ENCODE assay signal across 8 cellular contexts in the genomic region with DNA sequence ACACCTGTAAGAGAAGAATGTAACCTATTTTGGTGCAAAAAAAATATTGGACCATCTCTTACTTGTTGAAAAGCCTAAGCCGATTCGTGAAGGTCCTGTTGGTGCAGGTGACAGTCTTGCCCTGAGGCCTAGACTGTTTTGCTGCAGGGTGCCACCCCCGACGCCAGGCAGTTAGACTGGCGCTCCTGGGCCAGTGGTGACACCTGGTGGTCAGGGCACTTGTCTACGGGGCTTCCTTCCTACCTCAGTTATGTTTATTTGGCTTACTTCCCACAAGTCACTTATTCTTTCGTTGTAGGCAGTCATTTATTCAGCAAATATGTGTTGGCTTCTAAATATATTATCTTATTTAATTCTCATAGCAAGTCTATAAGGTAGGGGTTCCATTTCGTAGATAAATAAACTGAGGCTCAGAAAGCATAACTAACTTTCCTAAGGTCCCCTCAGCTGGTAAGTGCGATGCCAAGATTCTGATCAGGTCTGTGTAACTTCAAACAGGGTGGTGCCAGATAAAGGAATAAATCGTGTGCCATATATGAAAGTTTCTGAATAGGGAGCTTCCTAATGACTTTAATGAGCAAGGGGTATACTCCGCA. TPM values are rescaled to one million over a fixed set of nuclear protein-coding genes. Genes with fewer than 3 reads are reported as not detected.
A peak's percentile ranks its signal among the peaks of the same experiment; 100 is the strongest.
DNase-seq lines count a peak whose midpoint lies in the region; ATAC-seq and TF ChIP-seq lines count a peak whose summit lies in the region.

No MANE protein-coding gene starts in this region.

- peak; percentile 92 for TF ChIP-seq CTCF in CD4-positive, alpha-beta T cell (IDR thresholded peaks at IDR 0.05)
- peak; percentile 90 for TF ChIP-seq CTCF in epithelial cell of proximal tubule (conservative IDR thresholded peaks at IDR 0.05; ENCODE audit: low read depth, low read length)
- no peak for TF ChIP-seq CTCF in ovary (IDR thresholded peaks at IDR 0.05)
- peak; percentile 72 for TF ChIP-seq CTCF in upper lobe of right lung (IDR thresholded peaks at IDR 0.05)

- no peak overlapping the region for H3K4me3 ChIP-seq in epithelial cell of proximal tubule (ENCODE audit: low read depth, low read length)
- no peak overlapping the region for H3K4me3 ChIP-seq in ovary
- H3K4me3 ChIP-seq in upper lobe of right lung = peak overlapping the region; percentile 71

- no peak for TF ChIP-seq POLR2A in ovary (IDR thresholded peaks at IDR 0.05)

- POLR2A ChIA-PET in CD4-positive, alpha-beta T cell (lab: Charles Lee) = interaction anchor here (1.0 to 5.0 kb wide), 10 partner anchors 24 to 362 kb away, joined by 3 to 66 read pairs (median 23); a partner anchor contains a TSS

- H3K4me3 Mint-ChIP-seq in CD4-positive, alpha-beta T cell = peak overlapping the region; percentile 99

- H3K27me3 Mint-ChIP-seq in CD4-positive, alpha-beta T cell = no peaks in the 10 kb centered on the region

- H3K36me3 ChIP-seq in ovary = no peaks in the 10 kb centered on the region
- H3K36me3 ChIP-seq in upper lobe of right lung = no peaks in the 10 kb centered on the region

- peaks cover 47% of the 10 kb centered on the region for H3K4me1 Mint-ChIP-seq in CD4-positive, alpha-beta T cell (ENCODE audit: low read depth)

- DNase-seq in CD4-positive, alpha-beta T cell = peak; percentile 72 to 84 (median 81)
- DNase-seq in NOMO-1 (lab: John Stamatoyannopoulos, UW; ENCODE audit: unreplicated experiment in 2 of 2) (peak; percentile 81 to 86), epithelial cell of proximal tubule (ENCODE audit: low read depth) (peak; percentile 25), ovary (peak; percentile 9 to 37 (median 22)), upper lobe of right lung (peak; percentile 92)
- DNase-seq in activated CD8-positive, alpha-beta memory T cell treated with anti-CD3 and anti-CD28 coated beads for 48 hours (ENCODE audit: low read depth in 2 of 3, low spot score in 2 of 3) = peak; percentile 44 to 52 (median 52)

- H3K4me1 ChIP-seq in ovary (ENCODE audit: insufficient read depth) = peaks cover 5% of the 10 kb centered on the region
- peaks cover 29% of the 10 kb centered on the region for H3K4me1 ChIP-seq in upper lobe of right lung

- H3K27me3 ChIP-seq in CD4-positive, alpha-beta T cell (ENCODE audit: control insufficient read depth, insufficient read depth, low read length) = no peaks in the 10 kb centered on the region
- H3K27me3 ChIP-seq in ovary (no peaks in the 10 kb centered on the region), upper lobe of right lung (no peaks in the 10 kb centered on the region)

- intact Hi-C loops in CD4-positive, alpha-beta T cell (cut with DNase I, micrococcal nuclease) = loop anchor here (1.0 to 2.0 kb wide), 6 partner anchors 50 to 779 kb away; a partner anchor contains a TSS
- intact Hi-C loops in ovary (cut with DNase I) (no loop called here), upper lobe of right lung (cut with DNase I) (no loop called here)

- ATAC-seq in CD4-positive, alpha-beta T cell (ENCODE audit: poor library complexity) = peak; percentile 59
- peak; percentile 44 for ATAC-seq in GM19351 (IDR thresholded peaks at IDR 0.05; ENCODE audit: unreplicated experiment)
- peak; percentile 35 for ATAC-seq in HG03457 (IDR thresholded peaks at IDR 0.05; ENCODE audit: unreplicated experiment)
- ATAC-seq in upper lobe of right lung = peak; percentile 83

- H3K27ac ChIP-seq in CD4-positive, alpha-beta T cell (ENCODE audit: low read depth, low read length) = no peak overlapping the region
- no peak overlapping the region for H3K27ac ChIP-seq in ovary
- no peak overlapping the region for H3K27ac ChIP-seq in upper lobe of right lung

- CTCF ChIA-PET in CD4-positive, alpha-beta T cell (lab: Charles Lee) = interaction anchor here (0.6 to 4.3 kb wide), 14 partner anchors 8 to 130 kb away, joined by 3 to 77 read pairs (median 9); a partner anchor contains a TSS

- H3K27ac Mint-ChIP-seq in CD4-positive, alpha-beta T cell = peak overlapping the region; percentile 88

- H3K9me3 ChIP-seq in CD4-positive, alpha-beta T cell (ENCODE audit: control insufficient read depth, low read length) = no peaks in the 10 kb centered on the region
- H3K9me3 ChIP-seq in ovary (no peaks in the 10 kb centered on the region), upper lobe of right lung (no peaks in the 10 kb centered on the region)

- no peaks in the 10 kb centered on the region for H3K9me3 Mint-ChIP-seq in CD4-positive, alpha-beta T cell

- H3K36me3 Mint-ChIP-seq in CD4-positive, alpha-beta T cell (ENCODE audit: low read depth) = peaks cover 5% of the 10 kb centered on the region

- WGBS in ovary, 3 donors = 62 to 74% (median 73%) methylated on average over 11 of the region's 11 CpGs

- TF ChIP-seq EP300 in ovary (IDR thresholded peaks at IDR 0.05) = no peak

RNA-seq across cellular contexts. Expression of a gene that starts 1.9 kb away (rescaled TPM):
- total RNA-seq in CD4-positive, alpha-beta T cell = 10 to 100 TPM; 11.6 to 12.2 TPM
- total RNA-seq in epithelial cell of proximal tubule (6.1 TPM in 2 replicates), ovary (10 to 100 TPM in 6 of 7 donors, 1 to 10 TPM in 1; 7.7 to 37.8 (median 11.5) TPM), upper lobe of right lung (12.7 TPM)
- 10 to 100 TPM in 1 of 2 donors, 1 to 10 TPM in 1; 5.3 to 11.3 TPM for polyA plus RNA-seq in ovary

Comparison
In these comparisons a context has a peak if more than half of its experiments do, and no peak if none do; other contexts are left out.
1. DNase-seq: peak in every context shown above with its lines; median percentile 92 in upper lobe of right lung; 84 in NOMO-1; 81 in CD4-positive, alpha-beta T cell; 52 in activated CD8-positive, alpha-beta memory T cell treated with anti-CD3 and anti-CD28 coated beads for 48 hours; 25 in epithelial cell of proximal tubule; 22 in ovary.
2. CTCF ChIP-seq: peak in CD4-positive, alpha-beta T cell (single experiment), epithelial cell of proximal tubule (single experiment) and upper lobe of right lung (single experiment); none in ovary (0 of 3).
3. intact Hi-C loops: an anchor here in CD4-positive, alpha-beta T cell (1.0 to 2.0 kb wide); none called in ovary and upper lobe of right lung.
4. Peak in every context shown above with its lines, with median percentiles within 50 percentile points of each other: ATAC-seq.